ENCODE assay signal across 1 cellular context in the genomic region with DNA sequence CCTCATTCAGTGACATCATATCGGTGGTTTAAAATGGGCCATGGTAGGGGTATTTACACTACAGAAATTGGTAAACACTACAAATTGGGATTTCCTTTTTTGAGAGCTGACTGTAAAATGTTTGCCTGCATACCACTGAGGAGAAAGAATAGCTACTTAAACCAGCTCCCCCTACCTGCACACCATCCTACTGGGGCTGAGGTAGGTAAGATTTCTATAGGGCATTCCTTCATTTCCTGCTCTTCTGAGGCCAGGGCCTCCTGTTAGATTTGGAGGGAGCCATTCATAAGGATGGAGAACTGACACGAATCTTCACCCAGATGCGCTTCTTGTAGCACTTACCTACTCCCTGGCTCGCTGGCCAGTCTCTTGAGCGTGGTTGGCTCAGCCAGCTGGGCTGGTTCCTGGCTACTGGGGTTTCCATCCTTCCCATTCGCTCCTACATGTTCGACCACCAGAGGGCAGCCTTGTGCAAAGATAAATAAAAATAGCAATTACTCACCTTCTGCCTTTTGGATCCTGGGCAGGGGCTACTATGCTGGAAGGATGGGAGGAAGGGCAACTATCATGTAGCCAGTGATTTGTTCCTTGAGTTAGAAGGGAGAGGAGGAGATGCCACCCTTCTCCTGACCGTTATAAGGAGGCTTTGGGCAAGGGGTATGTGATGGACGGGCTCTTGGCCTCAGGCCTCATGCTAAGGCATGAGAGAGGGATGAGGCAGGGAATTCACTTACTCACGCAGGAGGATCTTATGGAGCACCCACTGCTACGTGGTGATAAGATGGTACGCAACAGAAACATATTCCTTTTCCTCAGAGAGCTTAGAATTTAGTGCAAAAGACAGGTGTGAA.
TF ChIP-seq lines count a peak whose summit lies in the region.

No MANE protein-coding gene starts in this region.

TF ChIP-seq in K562, 482 proteins besides CTCF, POLR2A, EP300 and RAD21 (continued from another document):
- TF ChIP-seq, protein P1, sequence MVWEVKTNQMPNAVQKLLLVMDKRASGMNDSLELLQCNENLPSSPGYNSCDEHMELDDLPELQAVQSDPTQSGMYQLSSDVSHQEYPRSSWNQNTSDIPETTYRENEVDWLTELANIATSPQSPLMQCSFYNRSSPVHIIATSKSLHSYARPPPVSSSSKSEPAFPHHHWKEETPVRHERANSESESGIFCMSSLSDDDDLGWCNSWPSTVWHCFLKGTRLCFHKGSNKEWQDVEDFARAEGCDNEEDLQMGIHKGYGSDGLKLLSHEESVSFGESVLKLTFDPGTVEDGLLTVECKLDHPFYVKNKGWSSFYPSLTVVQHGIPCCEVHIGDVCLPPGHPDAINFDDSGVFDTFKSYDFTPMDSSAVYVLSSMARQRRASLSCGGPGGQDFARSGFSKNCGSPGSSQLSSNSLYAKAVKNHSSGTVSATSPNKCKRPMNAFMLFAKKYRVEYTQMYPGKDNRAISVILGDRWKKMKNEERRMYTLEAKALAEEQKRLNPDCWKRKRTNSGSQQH (CRISPR knock-in tag; IDR thresholded peaks at IDR 0.05) = no peak
- TF ChIP-seq BRCA1 (IDR thresholded peaks at IDR 0.05) = no peak
- no peak for TF ChIP-seq BRCA1 (CRISPR knock-in tag; IDR thresholded peaks at IDR 0.05)
- 0 out of 2 replicates have a peak, but pooled peaks have one; percentile 31 for TF ChIP-seq MTA3 (IDR thresholded peaks at IDR 0.05; ENCODE audit: borderline replicate concordance)
- no peak for TF ChIP-seq PCBP1 (IDR thresholded peaks at IDR 0.05; ENCODE audit: low read depth, low read length, poor library complexity, severe bottlenecking)
- TF ChIP-seq MCM2 (IDR thresholded peaks at IDR 0.05; ENCODE audit: low read depth) = no peak
- TF ChIP-seq, protein P2, sequence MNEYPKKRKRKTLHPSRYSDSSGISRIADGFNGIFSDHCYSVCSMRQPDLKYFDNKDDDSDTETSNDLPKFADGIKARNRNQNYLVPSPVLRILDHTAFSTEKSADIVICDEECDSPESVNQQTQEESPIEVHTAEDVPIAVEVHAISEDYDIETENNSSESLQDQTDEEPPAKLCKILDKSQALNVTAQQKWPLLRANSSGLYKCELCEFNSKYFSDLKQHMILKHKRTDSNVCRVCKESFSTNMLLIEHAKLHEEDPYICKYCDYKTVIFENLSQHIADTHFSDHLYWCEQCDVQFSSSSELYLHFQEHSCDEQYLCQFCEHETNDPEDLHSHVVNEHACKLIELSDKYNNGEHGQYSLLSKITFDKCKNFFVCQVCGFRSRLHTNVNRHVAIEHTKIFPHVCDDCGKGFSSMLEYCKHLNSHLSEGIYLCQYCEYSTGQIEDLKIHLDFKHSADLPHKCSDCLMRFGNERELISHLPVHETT (CRISPR knock-in tag; conservative IDR thresholded peaks at IDR 0.05 in 1 of 2, IDR thresholded peaks at IDR 0.05 in 1 of 2) = no peak
- no peak for TF ChIP-seq BHLHE40 (IDR thresholded peaks at IDR 0.05; ENCODE audit: low read length)
- TF ChIP-seq NR2C1 (IDR thresholded peaks at IDR 0.05) = no peak
- no peak for TF ChIP-seq NR2C1 (tag; IDR thresholded peaks at IDR 0.05)
- no peak for TF ChIP-seq DLX4 (CRISPR knock-in tag; IDR thresholded peaks at IDR 0.05)
- peak; percentile 95 for TF ChIP-seq SMC3 (conservative IDR thresholded peaks at IDR 0.05; ENCODE audit: insufficient read depth, low read depth, low read length)
- no peak for TF ChIP-seq ZBTB40 (IDR thresholded peaks at IDR 0.05)
- no peak for TF ChIP-seq ZBTB40 (CRISPR knock-in tag; IDR thresholded peaks at IDR 0.05)
- TF ChIP-seq ATF3 (IDR thresholded peaks at IDR 0.05) = peak; percentile 31; the same call in 1 of the 2 replicates
- TF ChIP-seq ATF3 (CRISPR knock-in tag; conservative IDR thresholded peaks at IDR 0.05) = 0 out of 2 replicates have a peak, but pooled peaks have one; percentile 25
- peak; percentile 49; the same call in 1 of the 2 replicates for TF ChIP-seq ZNF263 (CRISPR knock-in tag; IDR thresholded peaks at IDR 0.05; ENCODE audit: borderline replicate concordance)
- TF ChIP-seq RCOR1 (IDR thresholded peaks at IDR 0.05; ENCODE audit: borderline replicate concordance in 1 of 2, low read depth in 2 of 2, low read length in 2 of 2) = peak in 1 of 2 experiments; percentile 46; a peak in 1 of 4 replicates
- TF ChIP-seq ZBTB1 (CRISPR knock-in tag; IDR thresholded peaks at IDR 0.05; ENCODE audit: borderline replicate concordance, low read depth) = no peak
- TF ChIP-seq PYGO2 (tag; IDR thresholded peaks at IDR 0.05) = no peak
- TF ChIP-seq ARID2 (IDR thresholded peaks at IDR 0.05) = peak; percentile 77
- no peak for TF ChIP-seq E2F5 (CRISPR knock-in tag; IDR thresholded peaks at IDR 0.05)
- TF ChIP-seq EP400 (IDR thresholded peaks at IDR 0.05) = no peak
- TF ChIP-seq, protein P3, sequence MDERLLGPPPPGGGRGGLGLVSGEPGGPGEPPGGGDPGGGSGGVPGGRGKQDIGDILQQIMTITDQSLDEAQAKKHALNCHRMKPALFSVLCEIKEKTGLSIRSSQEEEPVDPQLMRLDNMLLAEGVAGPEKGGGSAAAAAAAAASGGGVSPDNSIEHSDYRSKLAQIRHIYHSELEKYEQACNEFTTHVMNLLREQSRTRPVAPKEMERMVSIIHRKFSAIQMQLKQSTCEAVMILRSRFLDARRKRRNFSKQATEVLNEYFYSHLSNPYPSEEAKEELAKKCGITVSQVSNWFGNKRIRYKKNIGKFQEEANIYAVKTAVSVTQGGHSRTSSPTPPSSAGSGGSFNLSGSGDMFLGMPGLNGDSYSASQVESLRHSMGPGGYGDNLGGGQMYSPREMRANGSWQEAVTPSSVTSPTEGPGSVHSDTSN (CRISPR knock-in tag; IDR thresholded peaks at IDR 0.05; ENCODE audit: low read depth) = no peak
- TF ChIP-seq, protein P3 (tag; conservative IDR thresholded peaks at IDR 0.05; ENCODE audit: low read depth) = peak; percentile 49; the same call in 1 of the 2 replicates
- peak; percentile 81; the same call in 1 of the 2 replicates for TF ChIP-seq TFAP4 (CRISPR knock-in tag; IDR thresholded peaks at IDR 0.05; ENCODE audit: borderline replicate concordance)
- no peak for TF ChIP-seq POLR3A (IDR thresholded peaks at IDR 0.05; ENCODE audit: borderline replicate concordance, extremely low read depth, insufficient read depth, insufficient read length)
- TF ChIP-seq ZNF24 (IDR thresholded peaks at IDR 0.05) = no peak
- TF ChIP-seq ZNF124 (CRISPR knock-in tag; IDR thresholded peaks at IDR 0.05) = no peak
- TF ChIP-seq GABPA (tag; conservative IDR thresholded peaks at IDR 0.05; ENCODE audit: low read depth) = no peak
- no peak for TF ChIP-seq ZNF586 (CRISPR knock-in tag; conservative IDR thresholded peaks at IDR 0.05)
- no peak for TF ChIP-seq ZNF785 (CRISPR knock-in tag; IDR thresholded peaks at IDR 0.05)
TF ChIP-seq in K562: peak in this region for 26.
